Comparison of ENCODE assay signal across 13 cellular contexts in the genomic region with DNA sequence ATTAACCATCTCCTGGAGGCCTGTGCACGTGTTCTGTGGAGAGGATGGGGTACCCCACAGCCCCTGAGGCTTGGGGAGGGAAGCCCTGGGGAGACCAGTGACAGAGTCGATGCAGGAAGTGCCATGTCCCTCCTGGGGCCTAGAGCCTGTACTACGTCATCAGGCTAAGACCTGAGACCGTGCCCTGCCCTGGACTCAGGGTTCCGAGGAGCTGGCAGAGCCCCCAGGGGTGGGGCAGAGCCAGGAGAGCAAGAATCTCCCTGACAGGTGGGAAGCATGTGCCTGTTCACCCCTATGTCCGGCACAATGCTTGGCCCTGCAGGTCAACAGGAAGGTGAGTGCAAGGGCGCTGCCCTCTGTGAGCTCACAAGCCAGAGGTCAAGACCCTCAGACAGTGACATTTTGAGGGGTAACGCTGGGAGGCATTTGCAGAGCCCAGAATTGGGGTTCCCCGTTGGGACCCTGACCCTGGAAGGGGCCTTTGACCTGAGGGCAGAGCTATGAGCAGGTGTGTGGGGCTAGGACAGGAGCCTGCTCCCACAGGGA.
DNase-seq lines count a peak whose midpoint lies in the region; ATAC-seq, FAIRE-seq and TF ChIP-seq lines count a peak whose summit lies in the region.
"Had no signal": no experiment of that assay in that cellular context is flagged by ENCODE, and none has a peak within 500 bp of the region (broad histone marks: within the 10 kb centered on the region; RNA-seq: fewer than 3 reads in every experiment).

No MANE protein-coding gene starts in this region.

- no peak overlapping the region for H4K91ac ChIP-seq in H1 (replicated peaks; ENCODE audit: insufficient read length, low read length)

- H3K27ac ChIP-seq in WERI-Rb-1 (peak overlapping the region; percentile 26; the same call in 1 of the 2 replicates), H1 (ENCODE audit: low read depth, low read length) (no peak overlapping the region)
- H3K27ac ChIP-seq: GM23248, HL-60 had no signal

- H3K23me2 ChIP-seq in H1 (ENCODE audit: low read depth, low read length), result no peaks in the 10 kb centered on the region

- peaks cover 0 to 10% of the 10 kb centered on the region in 2 donors for H3K4me1 Mint-ChIP-seq in natural killer cell treated with Interleukin-12 subunit alpha and Interleukin-12 subunit beta and Interleukin-15 and Interleukin-18, amount 100 ng/mL, for 72 hours (ENCODE audit: low read depth in 2 of 2)
- peaks cover 8 to 9% of the 10 kb centered on the region in 2 donors for H3K4me1 Mint-ChIP-seq in natural killer cell
- no peaks in the 10 kb centered on the region for H3K4me1 Mint-ChIP-seq in activated naive CD8-positive, alpha-beta T cell treated with anti-CD3 and anti-CD28 coated beads, Interleukin-2, amount 50 U/mL, for 24 hours

- no peaks in the 10 kb centered on the region for H3K4me1 ChIP-seq in H1 (replicated peaks in 1 of 4; ENCODE audit: control insufficient read depth in 3 of 4, insufficient read depth in 4 of 4, low read length in 3 of 4)
- H3K4me1 ChIP-seq: BE2C had no signal

- no peaks in the 10 kb centered on the region for H4K20me1 ChIP-seq in H1 (replicated peaks in 1 of 2; ENCODE audit: control insufficient read depth in 1 of 2, insufficient read depth in 2 of 2, low read length in 2 of 2)

- CTCF ChIA-PET in H1 (lab: Charles Lee; ENCODE audit: partially characterized antibody), result interaction anchor here (0.6 to 9.2 kb wide), 58 partner anchors 9 to 835 kb away, joined by 3 to 95 read pairs (median 4); no protein-coding TSS in a partner anchor

- DNase-seq in natural killer cell treated with Interleukin-12 subunit alpha and Interleukin-12 subunit beta and Interleukin-15 and Interleukin-18, amount 100 ng/mL, for 72 hours (ENCODE audit: low spot score), result no peak
- no peak for DNase-seq in natural killer cell
- no peak for DNase-seq in WERI-Rb-1
- DNase-seq in H1 (ENCODE audit: low read depth in 1 of 2, low spot score in 2 of 2), result no peak
- DNase-seq in sciatic nerve (ENCODE audit: low spot score), result peak; percentile 39
- DNase-seq in SIG-M5 (lab: John Stamatoyannopoulos, UW), result no peak
- no peak for DNase-seq in activated naive CD8-positive, alpha-beta T cell treated with anti-CD3 and anti-CD28 coated beads, Interleukin-2, amount 50 U/mL, for 24 hours
- DNase-seq: BE2C, DMS53, GM23248 had no signal

- peak; percentile 3 to 4 for ATAC-seq in natural killer cell treated with Interleukin-12 subunit alpha and Interleukin-12 subunit beta and Interleukin-15 and Interleukin-18, amount 100 ng/mL, for 72 hours
- ATAC-seq in natural killer cell (no peak), sciatic nerve (no peak), GM19328 (IDR thresholded peaks at IDR 0.05; ENCODE audit: unreplicated experiment) (no peak)
- no peak for ATAC-seq in activated naive CD8-positive, alpha-beta T cell treated with anti-CD3 and anti-CD28 coated beads, Interleukin-2, amount 50 U/mL, for 24 hours

- no peaks in the 10 kb centered on the region for H3K36me3 Mint-ChIP-seq in natural killer cell treated with Interleukin-12 subunit alpha and Interleukin-12 subunit beta and Interleukin-15 and Interleukin-18, amount 100 ng/mL, for 72 hours
- H3K36me3 Mint-ChIP-seq in natural killer cell, result no peaks in the 10 kb centered on the region
- no peaks in the 10 kb centered on the region for H3K36me3 Mint-ChIP-seq in activated naive CD8-positive, alpha-beta T cell treated with anti-CD3 and anti-CD28 coated beads, Interleukin-2, amount 50 U/mL, for 24 hours (ENCODE audit: low read depth)

- H2BK15ac ChIP-seq in H1 (ENCODE audit: low read length), result 0 out of 2 replicates have a peak overlapping the region, but pooled peaks have one; percentile 88

- H3K23ac ChIP-seq in H1 (ENCODE audit: insufficient read length), result no peak overlapping the region

- intact Hi-C loops in natural killer cell (cut with micrococcal nuclease) (no loop called here), sciatic nerve (cut with DNase I) (no loop called here)

- H2BK20ac ChIP-seq in H1 (ENCODE audit: low read length), result peak overlapping the region; percentile 48; the same call in 1 of the 2 replicates

- no peaks in the 10 kb centered on the region for H3K79me1 ChIP-seq in H1 (ENCODE audit: low read depth, low read length)

- no peak overlapping the region for H4K5ac ChIP-seq in H1 (ENCODE audit: insufficient read length, low read depth, low read length)

- H2AFZ ChIP-seq in H1 (ENCODE audit: low read length), result no peak overlapping the region
- H2AFZ ChIP-seq: GM23248 had no signal

- no peak overlapping the region for H3K4ac ChIP-seq in H1 (replicated peaks; ENCODE audit: insufficient read length, low read depth, low read length)

- H3K56ac ChIP-seq in H1 (replicated peaks; ENCODE audit: insufficient read length, low read depth, low read length), result no peak overlapping the region

- H3K27me3 Mint-ChIP-seq in natural killer cell treated with Interleukin-12 subunit alpha and Interleukin-12 subunit beta and Interleukin-15 and Interleukin-18, amount 100 ng/mL, for 72 hours, result peaks cover 0 to 14% of the 10 kb centered on the region in 2 donors
- H3K27me3 Mint-ChIP-seq in natural killer cell (ENCODE audit: low read depth in 2 of 2), result peaks cover 0 to 3% of the 10 kb centered on the region in 2 donors
- H3K27me3 Mint-ChIP-seq in activated naive CD8-positive, alpha-beta T cell treated with anti-CD3 and anti-CD28 coated beads, Interleukin-2, amount 50 U/mL, for 24 hours, result peaks cover 8% of the 10 kb centered on the region

- H3K4me3 ChIP-seq in WERI-Rb-1 (ENCODE audit: low read depth, low read length), result no peak overlapping the region
- no peak overlapping the region for H3K4me3 ChIP-seq in H1 (ENCODE audit: extremely low read depth in 1 of 4, insufficient read depth in 2 of 4, low read depth in 3 of 4, low read length in 4 of 4)
- H3K4me3 ChIP-seq: GM23248 had no signal

- peak overlapping the region; percentile 75; the same call in 1 of the 2 replicates for H2BK12ac ChIP-seq in H1 (ENCODE audit: low read depth, low read length)

- H2BK5ac ChIP-seq in H1 (ENCODE audit: low read depth, low read length), result no peak overlapping the region

- POLR2A ChIA-PET in H1 (lab: Charles Lee; ENCODE audit: partially characterized antibody), result interaction anchor here (1.0 kb wide), 1 partner anchor 106 kb away, joined by 3 read pairs; no protein-coding TSS in a partner anchor

- TF ChIP-seq EP300 in H1 (IDR thresholded peaks at IDR 0.05; ENCODE audit: borderline replicate concordance in 1 of 2, low read depth in 2 of 2, low read length in 2 of 2), result no peak

- no peak overlapping the region for H3K14ac ChIP-seq in H1 (ENCODE audit: insufficient read length)

- peak overlapping the region; percentile 43; the same call in 1 of the 2 replicates for H4K8ac ChIP-seq in H1 (ENCODE audit: extremely low read depth, insufficient read depth, low read length)

- peak overlapping the region; percentile 26 for H2BK120ac ChIP-seq in H1 (replicated peaks; ENCODE audit: low read depth, low read length)

- TF ChIP-seq RAD21 in H1 (IDR thresholded peaks at IDR 0.05 in 1 of 2, conservative IDR thresholded peaks at IDR 0.05 in 1 of 2; ENCODE audit: low read depth in 2 of 2, low read length in 2 of 2), result no peak

- H3K9me3 ChIP-seq in WERI-Rb-1 (ENCODE audit: severe bottlenecking) (no peaks in the 10 kb centered on the region), H1 (ENCODE audit: insufficient read depth in 2 of 2, low read depth in 1 of 2, low read length in 1 of 2) (no peaks in the 10 kb centered on the region)
- H3K9me3 ChIP-seq: BE2C had no signal

- FAIRE-seq in H1 (lab: Jason Lieb, UNC), result no peak
- FAIRE-seq: GM18507 had no signal

- H3K27ac Mint-ChIP-seq in natural killer cell treated with Interleukin-12 subunit alpha and Interleukin-12 subunit beta and Interleukin-15 and Interleukin-18, amount 100 ng/mL, for 72 hours, result no peak overlapping the region
- no peak overlapping the region for H3K27ac Mint-ChIP-seq in natural killer cell
- no peak overlapping the region for H3K27ac Mint-ChIP-seq in activated naive CD8-positive, alpha-beta T cell treated with anti-CD3 and anti-CD28 coated beads, Interleukin-2, amount 50 U/mL, for 24 hours

- no peak overlapping the region; the same call in 1 of the 2 replicates for H2AK5ac ChIP-seq in H1 (ENCODE audit: low read depth, low read length)

- no peak overlapping the region for H3K4me3 Mint-ChIP-seq in natural killer cell treated with Interleukin-12 subunit alpha and Interleukin-12 subunit beta and Interleukin-15 and Interleukin-18, amount 100 ng/mL, for 72 hours
- no peak overlapping the region for H3K4me3 Mint-ChIP-seq in natural killer cell
- no peak overlapping the region for H3K4me3 Mint-ChIP-seq in activated naive CD8-positive, alpha-beta T cell treated with anti-CD3 and anti-CD28 coated beads, Interleukin-2, amount 50 U/mL, for 24 hours

- TF ChIP-seq POLR2A in H1 (IDR thresholded peaks at IDR 0.05; ENCODE audit: control extremely low read depth in 1 of 2, low read depth in 2 of 2, low read length in 2 of 2), result no peak

- H3K27me3 ChIP-seq in WERI-Rb-1 (ENCODE audit: insufficient read depth, low read depth, severe bottlenecking) (no peaks in the 10 kb centered on the region), H1 (replicated peaks in 1 of 4; ENCODE audit: control insufficient read depth in 3 of 4, extremely low read depth in 1 of 4, insufficient read depth in 3 of 4, low read length in 3 of 4) (no peaks in the 10 kb centered on the region; a peak in 2 of 7 replicates)
- H3K27me3 ChIP-seq: BE2C had no signal

- H3K36me3 ChIP-seq in WERI-Rb-1 (no peaks in the 10 kb centered on the region), H1 (ENCODE audit: control insufficient read depth in 2 of 4, insufficient read depth in 4 of 4, low read length in 3 of 4) (no peaks in the 10 kb centered on the region)
- H3K36me3 ChIP-seq: BE2C had no signal

- no peaks in the 10 kb centered on the region for H3K9me3 Mint-ChIP-seq in natural killer cell treated with Interleukin-12 subunit alpha and Interleukin-12 subunit beta and Interleukin-15 and Interleukin-18, amount 100 ng/mL, for 72 hours
- no peaks in the 10 kb centered on the region for H3K9me3 Mint-ChIP-seq in natural killer cell
- no peaks in the 10 kb centered on the region for H3K9me3 Mint-ChIP-seq in activated naive CD8-positive, alpha-beta T cell treated with anti-CD3 and anti-CD28 coated beads, Interleukin-2, amount 50 U/mL, for 24 hours

- WGBS in H1 (ENCODE audit: extremely low coverage in 1 of 2, insufficient coverage in 1 of 2, insufficient read length in 1 of 2, insufficient replicate concordance in 2 of 2, low coverage in 1 of 2, low lambda C conversion rate in 2 of 2, missing lambda C conversion rate in 1 of 2), 2 experiments, result 74% methylated on average over 9 of the region's 9 CpGs; no CpG with 5 or more reads in 1 of the 2 experiments

- TF ChIP-seq CTCF in natural killer cell (IDR thresholded peaks at IDR 0.05) (no peak), WERI-Rb-1 (IDR thresholded peaks at IDR 0.05; ENCODE audit: low read depth, low read length) (no peak), H1 (IDR thresholded peaks at IDR 0.05; ENCODE audit: control extremely low read depth in 1 of 3, insufficient read depth in 1 of 3, low read depth in 1 of 3, low read length in 3 of 3) (no peak)

- no peaks in the 10 kb centered on the region for H3K79me2 ChIP-seq in H1 (ENCODE audit: control insufficient read depth in 1 of 2, insufficient read depth in 2 of 2, low read length in 2 of 2)

- no peak overlapping the region for H3K4me2 ChIP-seq in H1 (ENCODE audit: insufficient read depth in 1 of 2, low read depth in 2 of 2, low read length in 2 of 2)

- H3K18ac ChIP-seq in H1 (ENCODE audit: extremely low read depth, low read length), result no peak overlapping the region

- H3K9ac ChIP-seq in H1 (replicated peaks in 1 of 4; ENCODE audit: extremely low read depth in 1 of 4, low read depth in 3 of 4, low read length in 3 of 4), result no peak overlapping the region
- H3K9ac ChIP-seq: GM23248 had no signal

Comparison
In these comparisons a context has a peak if more than half of its experiments do, and no peak if none do; other contexts are left out.
1. ATAC-seq: peak in natural killer cell treated with Interleukin-12 subunit alpha and Interleukin-12 subunit beta and Interleukin-15 and Interleukin-18, amount 100 ng/mL, for 72 hours (2 of 2); none in natural killer cell (0 of 3), sciatic nerve (single experiment), activated naive CD8-positive, alpha-beta T cell treated with anti-CD3 and anti-CD28 coated beads, Interleukin-2, amount 50 U/mL, for 24 hours (single experiment) and GM19328 (single experiment).